2 cellular contexts compared by ENCODE assay signal in genomic region chr7:74427974-74428373, GRCh38.
TF ChIP-seq lines count a peak whose summit lies in the region.

No MANE protein-coding gene starts in this region.

TF ChIP-seq in GM23338, 12 proteins besides CTCF, POLR2A, EP300 and RAD21:
- TF ChIP-seq, protein P1, sequence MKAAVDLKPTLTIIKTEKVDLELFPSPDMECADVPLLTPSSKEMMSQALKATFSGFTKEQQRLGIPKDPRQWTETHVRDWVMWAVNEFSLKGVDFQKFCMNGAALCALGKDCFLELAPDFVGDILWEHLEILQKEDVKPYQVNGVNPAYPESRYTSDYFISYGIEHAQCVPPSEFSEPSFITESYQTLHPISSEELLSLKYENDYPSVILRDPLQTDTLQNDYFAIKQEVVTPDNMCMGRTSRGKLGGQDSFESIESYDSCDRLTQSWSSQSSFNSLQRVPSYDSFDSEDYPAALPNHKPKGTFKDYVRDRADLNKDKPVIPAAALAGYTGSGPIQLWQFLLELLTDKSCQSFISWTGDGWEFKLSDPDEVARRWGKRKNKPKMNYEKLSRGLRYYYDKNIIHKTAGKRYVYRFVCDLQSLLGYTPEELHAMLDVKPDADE (IDR thresholded peaks at IDR 0.05) = no peak
- TF ChIP-seq CREB1 (CRISPR knock-in tag; IDR thresholded peaks at IDR 0.05; ENCODE audit: low read depth) (no peak), REST (IDR thresholded peaks at IDR 0.05; ENCODE audit: unreplicated experiment) (no peak), ZNF114 (CRISPR knock-in tag; IDR thresholded peaks at IDR 0.05) (no peak), JUNB (IDR thresholded peaks at IDR 0.05; ENCODE audit: unreplicated experiment) (no peak), ZNF331 (CRISPR knock-in tag; IDR thresholded peaks at IDR 0.05; ENCODE audit: low read depth) (no peak), EZH2 (IDR thresholded peaks at IDR 0.05; ENCODE audit: low read depth, unreplicated experiment) (no peak), STAT1 (IDR thresholded peaks at IDR 0.05; ENCODE audit: unreplicated experiment) (no peak), NANOG (IDR thresholded peaks at IDR 0.05; ENCODE audit: borderline replicate concordance) (no peak), POLR2AphosphoS5 (IDR thresholded peaks at IDR 0.05; ENCODE audit: low read depth) (no peak), EZH2phosphoT487 (IDR thresholded peaks at IDR 0.05; ENCODE audit: unreplicated experiment) (no peak)
- TF ChIP-seq, protein P2, sequence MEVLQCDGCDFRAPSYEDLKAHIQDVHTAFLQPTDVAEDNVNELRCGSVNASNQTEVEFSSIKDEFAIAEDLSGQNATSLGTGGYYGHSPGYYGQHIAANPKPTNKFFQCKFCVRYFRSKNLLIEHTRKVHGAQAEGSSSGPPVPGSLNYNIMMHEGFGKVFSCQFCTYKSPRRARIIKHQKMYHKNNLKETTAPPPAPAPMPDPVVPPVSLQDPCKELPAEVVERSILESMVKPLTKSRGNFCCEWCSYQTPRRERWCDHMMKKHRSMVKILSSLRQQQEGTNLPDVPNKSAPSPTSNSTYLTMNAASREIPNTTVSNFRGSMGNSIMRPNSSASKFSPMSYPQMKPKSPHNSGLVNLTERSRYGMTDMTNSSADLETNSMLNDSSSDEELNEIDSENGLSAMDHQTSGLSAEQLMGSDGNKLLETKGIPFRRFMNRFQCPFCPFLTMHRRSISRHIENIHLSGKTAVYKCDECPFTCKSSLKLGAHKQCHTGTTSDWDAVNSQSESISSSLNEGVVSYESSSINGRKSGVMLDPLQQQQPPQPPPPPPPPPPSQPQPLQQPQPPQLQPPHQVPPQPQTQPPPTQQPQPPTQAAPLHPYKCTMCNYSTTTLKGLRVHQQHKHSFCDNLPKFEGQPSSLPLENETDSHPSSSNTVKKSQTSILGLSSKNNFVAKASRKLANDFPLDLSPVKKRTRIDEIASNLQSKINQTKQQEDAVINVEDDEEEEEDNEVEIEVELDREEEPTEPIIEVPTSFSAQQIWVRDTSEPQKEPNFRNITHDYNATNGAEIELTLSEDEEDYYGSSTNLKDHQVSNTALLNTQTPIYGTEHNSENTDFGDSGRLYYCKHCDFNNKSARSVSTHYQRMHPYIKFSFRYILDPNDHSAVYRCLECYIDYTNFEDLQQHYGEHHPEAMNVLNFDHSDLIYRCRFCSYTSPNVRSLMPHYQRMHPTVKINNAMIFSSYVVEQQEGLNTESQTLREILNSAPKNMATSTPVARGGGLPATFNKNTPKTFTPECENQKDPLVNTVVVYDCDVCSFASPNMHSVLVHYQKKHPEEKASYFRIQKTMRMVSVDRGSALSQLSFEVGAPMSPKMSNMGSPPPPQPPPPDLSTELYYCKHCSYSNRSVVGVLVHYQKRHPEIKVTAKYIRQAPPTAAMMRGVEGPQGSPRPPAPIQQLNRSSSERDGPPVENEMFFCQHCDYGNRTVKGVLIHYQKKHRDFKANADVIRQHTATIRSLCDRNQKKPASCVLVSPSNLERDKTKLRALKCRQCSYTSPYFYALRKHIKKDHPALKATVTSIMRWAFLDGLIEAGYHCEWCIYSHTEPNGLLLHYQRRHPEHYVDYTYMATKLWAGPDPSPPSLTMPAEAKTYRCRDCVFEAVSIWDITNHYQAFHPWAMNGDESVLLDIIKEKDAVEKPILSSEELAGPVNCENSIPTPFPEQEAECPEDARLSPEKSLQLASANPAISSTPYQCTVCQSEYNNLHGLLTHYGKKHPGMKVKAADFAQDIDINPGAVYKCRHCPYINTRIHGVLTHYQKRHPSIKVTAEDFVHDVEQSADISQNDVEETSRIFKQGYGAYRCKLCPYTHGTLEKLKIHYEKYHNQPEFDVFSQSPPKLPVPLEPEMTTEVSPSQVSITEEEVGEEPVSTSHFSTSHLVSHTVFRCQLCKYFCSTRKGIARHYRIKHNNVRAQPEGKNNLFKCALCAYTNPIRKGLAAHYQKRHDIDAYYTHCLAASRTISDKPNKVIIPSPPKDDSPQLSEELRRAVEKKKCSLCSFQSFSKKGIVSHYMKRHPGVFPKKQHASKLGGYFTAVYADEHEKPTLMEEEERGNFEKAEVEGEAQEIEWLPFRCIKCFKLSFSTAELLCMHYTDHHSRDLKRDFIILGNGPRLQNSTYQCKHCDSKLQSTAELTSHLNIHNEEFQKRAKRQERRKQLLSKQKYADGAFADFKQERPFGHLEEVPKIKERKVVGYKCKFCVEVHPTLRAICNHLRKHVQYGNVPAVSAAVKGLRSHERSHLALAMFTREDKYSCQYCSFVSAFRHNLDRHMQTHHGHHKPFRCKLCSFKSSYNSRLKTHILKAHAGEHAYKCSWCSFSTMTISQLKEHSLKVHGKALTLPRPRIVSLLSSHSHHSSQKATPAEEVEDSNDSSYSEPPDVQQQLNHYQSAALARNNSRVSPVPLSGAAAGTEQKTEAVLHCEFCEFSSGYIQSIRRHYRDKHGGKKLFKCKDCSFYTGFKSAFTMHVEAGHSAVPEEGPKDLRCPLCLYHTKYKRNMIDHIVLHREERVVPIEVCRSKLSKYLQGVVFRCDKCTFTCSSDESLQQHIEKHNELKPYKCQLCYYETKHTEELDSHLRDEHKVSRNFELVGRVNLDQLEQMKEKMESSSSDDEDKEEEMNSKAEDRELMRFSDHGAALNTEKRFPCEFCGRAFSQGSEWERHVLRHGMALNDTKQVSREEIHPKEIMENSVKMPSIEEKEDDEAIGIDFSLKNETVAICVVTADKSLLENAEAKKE (CRISPR knock-in tag; IDR thresholded peaks at IDR 0.05) = no peak
TF ChIP-seq in GM23338: peak in this region for 0.

TF ChIP-seq in K562, 482 proteins besides CTCF, POLR2A, EP300 and RAD21:
- TF ChIP-seq KLF16 (IDR thresholded peaks at IDR 0.05) (no peak), BCOR (IDR thresholded peaks at IDR 0.05) (peak; percentile 33; the same call in 1 of the 2 replicates), KDM1A (IDR thresholded peaks at IDR 0.05) (no peak), NEUROD1 (IDR thresholded peaks at IDR 0.05; ENCODE audit: borderline replicate concordance, low read depth, low read length, partially characterized antibody) (no peak)
- TF ChIP-seq, protein P3, sequence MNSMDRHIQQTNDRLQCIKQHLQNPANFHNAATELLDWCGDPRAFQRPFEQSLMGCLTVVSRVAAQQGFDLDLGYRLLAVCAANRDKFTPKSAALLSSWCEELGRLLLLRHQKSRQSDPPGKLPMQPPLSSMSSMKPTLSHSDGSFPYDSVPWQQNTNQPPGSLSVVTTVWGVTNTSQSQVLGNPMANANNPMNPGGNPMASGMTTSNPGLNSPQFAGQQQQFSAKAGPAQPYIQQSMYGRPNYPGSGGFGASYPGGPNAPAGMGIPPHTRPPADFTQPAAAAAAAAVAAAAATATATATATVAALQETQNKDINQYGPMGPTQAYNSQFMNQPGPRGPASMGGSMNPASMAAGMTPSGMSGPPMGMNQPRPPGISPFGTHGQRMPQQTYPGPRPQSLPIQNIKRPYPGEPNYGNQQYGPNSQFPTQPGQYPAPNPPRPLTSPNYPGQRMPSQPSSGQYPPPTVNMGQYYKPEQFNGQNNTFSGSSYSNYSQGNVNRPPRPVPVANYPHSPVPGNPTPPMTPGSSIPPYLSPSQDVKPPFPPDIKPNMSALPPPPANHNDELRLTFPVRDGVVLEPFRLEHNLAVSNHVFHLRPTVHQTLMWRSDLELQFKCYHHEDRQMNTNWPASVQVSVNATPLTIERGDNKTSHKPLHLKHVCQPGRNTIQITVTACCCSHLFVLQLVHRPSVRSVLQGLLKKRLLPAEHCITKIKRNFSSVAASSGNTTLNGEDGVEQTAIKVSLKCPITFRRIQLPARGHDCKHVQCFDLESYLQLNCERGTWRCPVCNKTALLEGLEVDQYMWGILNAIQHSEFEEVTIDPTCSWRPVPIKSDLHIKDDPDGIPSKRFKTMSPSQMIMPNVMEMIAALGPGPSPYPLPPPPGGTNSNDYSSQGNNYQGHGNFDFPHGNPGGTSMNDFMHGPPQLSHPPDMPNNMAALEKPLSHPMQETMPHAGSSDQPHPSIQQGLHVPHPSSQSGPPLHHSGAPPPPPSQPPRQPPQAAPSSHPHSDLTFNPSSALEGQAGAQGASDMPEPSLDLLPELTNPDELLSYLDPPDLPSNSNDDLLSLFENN (IDR thresholded peaks at IDR 0.05; ENCODE audit: low read depth in 2 of 2, low read length in 2 of 2) = no peak
